Comparison of ENCODE assay signal across 21 cellular contexts in the genomic region with DNA sequence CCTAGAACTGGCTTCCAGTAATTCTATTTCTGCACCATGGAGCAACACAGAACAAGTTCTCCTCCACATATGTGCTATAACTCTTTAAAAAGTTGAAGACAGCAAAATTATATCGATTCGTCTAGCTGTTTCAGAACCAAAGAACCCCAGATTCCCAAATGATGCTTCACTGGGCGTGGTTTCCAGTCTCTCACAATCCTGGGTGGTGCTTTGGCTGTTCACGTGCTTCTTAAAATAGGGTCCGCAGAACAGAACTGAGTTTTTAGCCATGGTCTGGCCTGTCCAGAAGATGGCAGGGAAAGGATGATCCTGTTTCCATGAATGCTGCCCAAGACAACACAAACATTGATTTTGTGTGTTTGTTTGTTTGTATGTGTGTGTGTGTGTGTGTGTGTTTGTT.
"Had no signal": no experiment of that assay in that cellular context is flagged by ENCODE, and none has a peak within 500 bp of the region (broad histone marks: within the 10 kb centered on the region; RNA-seq: fewer than 3 reads in every experiment).

No MANE protein-coding gene starts in this region.

- H3K9me3 ChIP-seq: esophagus squamous epithelium, thoracic aorta, transverse colon had no signal

- H3K27me3 ChIP-seq: esophagus squamous epithelium, transverse colon had no signal

- DNase-seq: cerebellar nuclear complex; effector memory CD8-positive, alpha-beta T cell; esophagus squamous epithelium; foreskin melanocyte; head of caudate nucleus; hippocampal formation; left colon; natural killer cell; occipital lobe; posterior cingulate gyrus; stimulated activated CD4-positive, alpha-beta T cell treated with anti-CD3 and anti-CD28 coated beads, Interleukin-2, amount 100 ng/mL, for 24 hours; stimulated activated CD4-positive, alpha-beta T cell treated with anti-CD3 and anti-CD28 coated beads, Interleukin-4, amount 100 ng/mL, for 4 hours; stimulated activated naive B cell treated with anti-CD40 and anti-IgM and Interleukin-4, amounts not matched to agents 10 μg/mL and 1 μg/mL and 100 μg/mL, for 72 hours; stimulated activated naive CD8-positive, alpha-beta T cell treated with anti-CD3 and anti-CD28 coated beads, Interleukin-15, amount 100 ng/mL, for 72 hours; transverse colon had no signal

- H3K4me1 Mint-ChIP-seq: natural killer cell; stimulated activated naive B cell treated with anti-CD40 and anti-IgM and Interleukin-4, amounts not matched to agents 10 μg/mL and 1 μg/mL and 100 μg/mL, for 72 hours; stimulated activated naive CD8-positive, alpha-beta T cell treated with anti-CD3 and anti-CD28 coated beads, Interleukin-15, amount 100 ng/mL, for 72 hours had no signal

- H3K4me1 ChIP-seq: esophagus squamous epithelium had no signal

- H3K27ac Mint-ChIP-seq: dendritic cell treated with granulocyte-macrophage colony-stimulating factor and Interleukin-4, amounts not matched to agents 40 ng/mL and 50 ng/mL, for 4 days; effector memory CD8-positive, alpha-beta T cell; natural killer cell; stimulated activated naive B cell treated with anti-CD40 and anti-IgM and Interleukin-4, amounts not matched to agents 10 μg/mL and 1 μg/mL and 100 μg/mL, for 72 hours; stimulated activated naive CD8-positive, alpha-beta T cell treated with anti-CD3 and anti-CD28 coated beads, Interleukin-15, amount 100 ng/mL, for 72 hours had no signal

- ATAC-seq: effector memory CD8-positive, alpha-beta T cell; left colon; natural killer cell; sciatic nerve; stimulated activated naive B cell treated with anti-CD40 and anti-IgM and Interleukin-4, amounts not matched to agents 10 μg/mL and 1 μg/mL and 100 μg/mL, for 72 hours; stimulated activated naive CD8-positive, alpha-beta T cell treated with anti-CD3 and anti-CD28 coated beads, Interleukin-15, amount 100 ng/mL, for 72 hours had no signal

- H3K36me3 ChIP-seq: esophagus squamous epithelium, thoracic aorta, transverse colon had no signal

- H3K4me3 ChIP-seq: esophagus squamous epithelium, skin epidermis, thoracic aorta, transverse colon had no signal

- H3K4me3 Mint-ChIP-seq: dendritic cell treated with granulocyte-macrophage colony-stimulating factor and Interleukin-4, amounts not matched to agents 40 ng/mL and 50 ng/mL, for 4 days; effector memory CD8-positive, alpha-beta T cell; natural killer cell; neural crest cell; stimulated activated naive B cell treated with anti-CD40 and anti-IgM and Interleukin-4, amounts not matched to agents 10 μg/mL and 1 μg/mL and 100 μg/mL, for 72 hours; stimulated activated naive CD8-positive, alpha-beta T cell treated with anti-CD3 and anti-CD28 coated beads, Interleukin-15, amount 100 ng/mL, for 72 hours had no signal

- H3K27me3 Mint-ChIP-seq: dendritic cell treated with granulocyte-macrophage colony-stimulating factor and Interleukin-4, amounts not matched to agents 40 ng/mL and 50 ng/mL, for 4 days; effector memory CD8-positive, alpha-beta T cell; stimulated activated naive B cell treated with anti-CD40 and anti-IgM and Interleukin-4, amounts not matched to agents 10 μg/mL and 1 μg/mL and 100 μg/mL, for 72 hours; stimulated activated naive CD8-positive, alpha-beta T cell treated with anti-CD3 and anti-CD28 coated beads, Interleukin-15, amount 100 ng/mL, for 72 hours had no signal

- H3K9me3 Mint-ChIP-seq: dendritic cell treated with granulocyte-macrophage colony-stimulating factor and Interleukin-4, amounts not matched to agents 40 ng/mL and 50 ng/mL, for 4 days; effector memory CD8-positive, alpha-beta T cell; natural killer cell; stimulated activated naive CD8-positive, alpha-beta T cell treated with anti-CD3 and anti-CD28 coated beads, Interleukin-15, amount 100 ng/mL, for 72 hours had no signal

- H3K27ac ChIP-seq: epithelial cell of prostate, esophagus squamous epithelium, thoracic aorta, transverse colon had no signal

- H3K36me3 Mint-ChIP-seq: natural killer cell; stimulated activated naive B cell treated with anti-CD40 and anti-IgM and Interleukin-4, amounts not matched to agents 10 μg/mL and 1 μg/mL and 100 μg/mL, for 72 hours had no signal
